In genomic region chr7:92723978-92724377, GRCh38 we compare ENCODE assay signal across 11 cellular contexts.
DNase-seq lines count a peak whose midpoint lies in the region; ATAC-seq and TF ChIP-seq lines count a peak whose summit lies in the region.
"Had no signal": no experiment of that assay in that cellular context is flagged by ENCODE, and none has a peak within 500 bp of the region (broad histone marks: within the 10 kb centered on the region; RNA-seq: fewer than 3 reads in every experiment).

No MANE protein-coding gene starts in this region.

- no peak for DNase-seq in foreskin keratinocyte
- no peak for DNase-seq in T-helper 1 cell
- DNase-seq: KG1, NCI-H526 treated with DMSO at 0.1 percent for 48 hours had no signal

- H3K9me3 ChIP-seq in HUES64 (ENCODE audit: insufficient read depth, low read depth, low read length) (no peaks in the 10 kb centered on the region), iPS-20b (ENCODE audit: insufficient read depth, low read depth, low read length) (no peaks in the 10 kb centered on the region), skeletal muscle satellite cell (replicated peaks; ENCODE audit: low read length) (no peaks in the 10 kb centered on the region)

- H3K36me3 ChIP-seq in HUES64 (ENCODE audit: insufficient read depth, low read length): no peaks in the 10 kb centered on the region; the same call in 1 of the 2 replicates
- no peaks in the 10 kb centered on the region for H3K36me3 ChIP-seq in iPS-20b (ENCODE audit: insufficient read depth, low read depth, low read length)
- peaks cover 17% of the 10 kb centered on the region for H3K36me3 ChIP-seq in skeletal muscle satellite cell (ENCODE audit: insufficient read depth, low read length)

- peaks cover 5% of the 10 kb centered on the region; the same call in 1 of the 2 replicates for H3K27me3 ChIP-seq in HUES64 (ENCODE audit: insufficient read depth, low read length)
- peaks cover 28% of the 10 kb centered on the region for H3K27me3 ChIP-seq in iPS-20b (ENCODE audit: insufficient read depth, low read length)
- H3K27me3 ChIP-seq in skeletal muscle satellite cell (ENCODE audit: control insufficient read depth, insufficient read depth, low read length): no peaks in the 10 kb centered on the region
- no peaks in the 10 kb centered on the region for H3K27me3 ChIP-seq in foreskin keratinocyte

- peak overlapping the region; percentile 15 for H3K4me3 Mint-ChIP-seq in activated T-helper 17 cell treated with anti-CD3 and anti-CD28 coated beads, Interleukin-2, amount 50 U/mL, for 72 hours
- H3K4me3 Mint-ChIP-seq: T-helper 1 cell treated with Interleukin-12 subunit alpha and Interleukin-12 subunit beta and Interleukin-4 antibody, amounts not matched to agents 30 μg/mL and 1 μg/mL, for 36 hours had no signal

- WGBS in HUES64: 10% methylated on average over 4 of the region's 5 CpGs

- H3K27ac ChIP-seq in HUES64 (ENCODE audit: low read depth, low read length) (peak overlapping the region; percentile 63; the same call in 1 of the 2 replicates), iPS-20b (ENCODE audit: low read length) (no peak overlapping the region), foreskin keratinocyte (no peak overlapping the region)

- H3K27ac Mint-ChIP-seq in activated T-helper 17 cell treated with anti-CD3 and anti-CD28 coated beads, Interleukin-2, amount 50 U/mL, for 72 hours: no peak overlapping the region

- H3K4me3 ChIP-seq in HUES64 (ENCODE audit: low read length) (no peak overlapping the region), iPS-20b (ENCODE audit: low read length) (0 out of 2 replicates have a peak overlapping the region, but pooled peaks have one; percentile 3), skeletal muscle satellite cell (ENCODE audit: low read length) (no peak overlapping the region)

- H3K4me1 Mint-ChIP-seq in activated T-helper 17 cell treated with anti-CD3 and anti-CD28 coated beads, Interleukin-2, amount 50 U/mL, for 72 hours: peaks cover 35% of the 10 kb centered on the region

- H3K36me3 Mint-ChIP-seq in activated T-helper 17 cell treated with anti-CD3 and anti-CD28 coated beads, Interleukin-2, amount 50 U/mL, for 72 hours (ENCODE audit: low read depth): peaks cover 85% of the 10 kb centered on the region

- H3K4me1 ChIP-seq in HUES64 (ENCODE audit: insufficient read depth, low read length) (peaks cover 22% of the 10 kb centered on the region), iPS-20b (ENCODE audit: insufficient read depth, low read length) (peaks cover 19% of the 10 kb centered on the region), skeletal muscle satellite cell (ENCODE audit: control insufficient read depth, insufficient read depth, low read length) (peaks cover 53% of the 10 kb centered on the region), foreskin keratinocyte (peaks cover 35% of the 10 kb centered on the region)

- H3K27me3 Mint-ChIP-seq in activated T-helper 17 cell treated with anti-CD3 and anti-CD28 coated beads, Interleukin-2, amount 50 U/mL, for 72 hours: no peaks in the 10 kb centered on the region

- no peaks in the 10 kb centered on the region for H3K9me3 Mint-ChIP-seq in activated T-helper 17 cell treated with anti-CD3 and anti-CD28 coated beads, Interleukin-2, amount 50 U/mL, for 72 hours
- H3K9me3 Mint-ChIP-seq: T-helper 1 cell treated with Interleukin-12 subunit alpha and Interleukin-12 subunit beta and Interleukin-4 antibody, amounts not matched to agents 30 μg/mL and 1 μg/mL, for 36 hours had no signal

- peak overlapping the region; percentile 62 for H3K4me2 ChIP-seq in skeletal muscle satellite cell (ENCODE audit: low read length)

- no peak for ATAC-seq in activated T-helper 17 cell treated with anti-CD3 and anti-CD28 coated beads, Interleukin-2, amount 50 U/mL, for 72 hours (replicated peaks)
- ATAC-seq in foreskin keratinocyte (no peak), HG03175 (IDR thresholded peaks at IDR 0.05; ENCODE audit: unreplicated experiment) (no peak), HG02623 (IDR thresholded peaks at IDR 0.05; ENCODE audit: unreplicated experiment) (no peak)

- H3K9ac ChIP-seq in HUES64 (ENCODE audit: low read depth, low read length) (0 out of 2 replicates have a peak overlapping the region, but pooled peaks have one; percentile 21), iPS-20b (ENCODE audit: low read depth, low read length) (no peak overlapping the region), skeletal muscle satellite cell (ENCODE audit: low read depth, low read length) (peak overlapping the region; percentile 60)

- TF ChIP-seq CTCF in foreskin keratinocyte (conservative IDR thresholded peaks at IDR 0.05): no peak
